ENCODE assay signal across 1 cellular context in genomic region chr22:43201486-43202219, GRCh38.
TF ChIP-seq lines count a peak whose summit lies in the region.

No MANE protein-coding gene starts in this region.

TF ChIP-seq in IMR-90, 13 proteins besides CTCF, POLR2A, EP300 and RAD21:
- no peak for TF ChIP-seq MAZ (IDR thresholded peaks at IDR 0.05; ENCODE audit: borderline replicate concordance, low read depth, low read length)
